In genomic region chr2:218880749-218881594, GRCh38 we compare ENCODE assay signal across 9 cellular contexts. TPM values are rescaled to one million over a fixed set of nuclear protein-coding genes. Genes with fewer than 3 reads are reported as not detected.
DNase-seq lines count a peak whose midpoint lies in the region; ATAC-seq lines count a peak whose summit lies in the region.
"Had no signal": no experiment of that assay in that cellular context is flagged by ENCODE, and none has a peak within 500 bp of the region (broad histone marks: within the 10 kb centered on the region; RNA-seq: fewer than 3 reads in every experiment).

WNT10A (plus strand) TSS chr2:218880852; CDS start chr2:218880996, 144 bp downstream.

- no peaks in the 10 kb centered on the region for H3K9me3 Mint-ChIP-seq in stimulated activated naive CD8-positive, alpha-beta T cell treated with anti-CD3 and anti-CD28 coated beads, Interleukin-15, amount 100 ng/mL, for 72 hours

- no peak within 1 kb of the TSS for H3K27ac ChIP-seq in ectodermal cell (ENCODE audit: insufficient read depth, low read depth, low read length, poor library complexity, severe bottlenecking)
- H3K27ac ChIP-seq: C4-2B had no signal

- peak; percentile 6 for ATAC-seq in HG03442 (IDR thresholded peaks at IDR 0.05; ENCODE audit: unreplicated experiment)
- peak; percentile 18 for ATAC-seq in stimulated activated naive CD8-positive, alpha-beta T cell treated with anti-CD3 and anti-CD28 coated beads, Interleukin-15, amount 100 ng/mL, for 72 hours

- no peaks in the 10 kb centered on the region for H3K36me3 ChIP-seq in ectodermal cell (ENCODE audit: control insufficient read depth, insufficient read depth, low read length)

- peaks cover 90% of the 10 kb centered on the region for H3K4me1 Mint-ChIP-seq in stimulated activated naive CD8-positive, alpha-beta T cell treated with anti-CD3 and anti-CD28 coated beads, Interleukin-15, amount 100 ng/mL, for 72 hours

- H3K27me3 Mint-ChIP-seq in stimulated activated naive CD8-positive, alpha-beta T cell treated with anti-CD3 and anti-CD28 coated beads, Interleukin-15, amount 100 ng/mL, for 72 hours: peaks cover 49% of the 10 kb centered on the region

- peak within 1 kb of the TSS; percentile 2 for H3K4me3 ChIP-seq in ectodermal cell (ENCODE audit: insufficient read depth, low read depth, low read length)

- no peaks in the 10 kb centered on the region for H3K9me3 ChIP-seq in ectodermal cell (ENCODE audit: control insufficient read depth, low read length)

- DNase-seq in activated CD8-positive, alpha-beta memory T cell treated with anti-CD3 and anti-CD28 coated beads for 24 hours: peak; percentile 70
- no peak for DNase-seq in activated CD8-positive, alpha-beta memory T cell treated with anti-CD3 and anti-CD28 coated beads, Interleukin-2, amount 50 U/mL, for 48 hours
- no peak for DNase-seq in stimulated activated naive CD8-positive, alpha-beta T cell treated with anti-CD3 and anti-CD28 coated beads, Interleukin-15, amount 100 ng/mL, for 72 hours
- DNase-seq in NCI-H2029 treated with DMSO at 0.1 percent for 48 hours (lab: John Stamatoyannopoulos, UW): no peak
- no peak for DNase-seq in effector CD4-positive, alpha-beta T cell
- DNase-seq in DMS79 (lab: John Stamatoyannopoulos, UW): no peak

- H3K27me3 ChIP-seq in ectodermal cell (ENCODE audit: control insufficient read depth, insufficient read depth, low read length, poor library complexity, severe bottlenecking): peaks cover 99% of the 10 kb centered on the region

- peaks cover 46% of the 10 kb centered on the region for H3K4me1 ChIP-seq in ectodermal cell (ENCODE audit: control insufficient read depth, insufficient read depth, low read length)

- WGBS in ectodermal cell, 2 experiments: 10 to 12% methylated on average over 35 of the region's 35 CpGs

- peak within 1 kb of the TSS; percentile 87 to 90 for H3K4me3 Mint-ChIP-seq in stimulated activated naive CD8-positive, alpha-beta T cell treated with anti-CD3 and anti-CD28 coated beads, Interleukin-15, amount 100 ng/mL, for 72 hours

- H3K27ac Mint-ChIP-seq in stimulated activated naive CD8-positive, alpha-beta T cell treated with anti-CD3 and anti-CD28 coated beads, Interleukin-15, amount 100 ng/mL, for 72 hours: peak within 1 kb of the TSS in 1 of 2 donors; percentile 97

RNA-seq across cellular contexts. Expression of gene WNT10A, which starts in this region (rescaled TPM):
- 0.61 TPM for polyA plus RNA-seq in ectodermal cell (2013, experiment 1 of 4)
- 0.55 TPM for polyA plus RNA-seq in ectodermal cell (2013, experiment 2 of 4)
- polyA plus RNA-seq in ectodermal cell (2013, experiment 3 of 4): 0.64 TPM
- polyA plus RNA-seq in ectodermal cell (2013, experiment 4 of 4): 0.41 TPM
